8 cellular contexts compared by ENCODE assay signal in genomic region chr6:133241088-133241900, GRCh38. TPM values are rescaled to one million over a fixed set of nuclear protein-coding genes. Genes with fewer than 3 reads are reported as not detected.
A peak's percentile ranks its signal among the peaks of the same experiment; 100 is the strongest.
DNase-seq lines count a peak whose midpoint lies in the region; ATAC-seq, FAIRE-seq and TF ChIP-seq lines count a peak whose summit lies in the region.

TSS of gene EYA4 (plus strand) at chr6:133241357. CDS start at chr6:133274781, 33,424 bp downstream.

- H3K27me3 ChIP-seq in HUES6 (ENCODE audit: control insufficient read depth, insufficient read depth, low read length) (peaks cover 74% of the 10 kb centered on the region), mammary epithelial cell (ENCODE audit: insufficient read depth, low read length) (peaks cover 27% of the 10 kb centered on the region), kidney epithelial cell (ENCODE audit: control insufficient read depth, insufficient read depth, low read length) (peaks cover 28% of the 10 kb centered on the region)

- TF ChIP-seq POLR2A in A549 (IDR thresholded peaks at IDR 0.05; ENCODE audit: low read length) = no peak; the same call in 1 of the 2 replicates

- intact Hi-C loops in mammary epithelial cell (cut with micrococcal nuclease) = no loop called here

- TF ChIP-seq EP300 in A549 (IDR thresholded peaks at IDR 0.05) = no peak

- dilution Hi-C loops in mammary epithelial cell (cut with HindIII; ENCODE audit: low sequenced_read_pairs) = no loop called here

- H3K79me2 ChIP-seq in mammary epithelial cell (ENCODE audit: insufficient read depth, low read length) = no peaks in the 10 kb centered on the region

- H3K9ac ChIP-seq in HUES6 (ENCODE audit: low read length) (peak within 1 kb of the TSS; percentile 4), mammary epithelial cell (ENCODE audit: insufficient read depth, low read length) (no peak within 1 kb of the TSS)

- H3K9me3 ChIP-seq in A549 = no peaks in the 10 kb centered on the region
- no peaks in the 10 kb centered on the region for H3K9me3 ChIP-seq in HUES6 (ENCODE audit: control insufficient read depth, insufficient read depth, low read depth, low read length)
- H3K9me3 ChIP-seq in mammary epithelial cell (replicated peaks; ENCODE audit: insufficient read depth, low read length) = no peaks in the 10 kb centered on the region

- H3K4me1 ChIP-seq in A549 = peaks cover 50% of the 10 kb centered on the region
- H3K4me1 ChIP-seq in HUES6 (ENCODE audit: control insufficient read depth, insufficient read depth, low read length) = peaks cover 15% of the 10 kb centered on the region; the same call in 1 of the 2 replicates
- H3K4me1 ChIP-seq in mammary epithelial cell (ENCODE audit: insufficient read depth, low read length) = no peaks in the 10 kb centered on the region

- H4K20me1 ChIP-seq in mammary epithelial cell (ENCODE audit: insufficient read depth, low read length) = no peaks in the 10 kb centered on the region

- POLR2A ChIA-PET in A549 (lab: Yijun Ruan, JAX) = no interaction called here

- H3K4me2 ChIP-seq in A549 (peak within 1 kb of the TSS; percentile 96), mammary epithelial cell (ENCODE audit: insufficient read depth, low read depth, low read length) (peak within 1 kb of the TSS; percentile 63)

- H3K36me3 ChIP-seq in HUES6 (ENCODE audit: control insufficient read depth, insufficient read depth, low read length) = no peaks in the 10 kb centered on the region
- H3K36me3 ChIP-seq in mammary epithelial cell (ENCODE audit: insufficient read depth, low read length) = no peaks in the 10 kb centered on the region
- no peaks in the 10 kb centered on the region for H3K36me3 ChIP-seq in kidney epithelial cell (ENCODE audit: control insufficient read depth, insufficient read depth, low read length)

- H3K4me3 ChIP-seq in A549 (peak within 1 kb of the TSS; percentile 69), HUES6 (ENCODE audit: low read depth, low read length) (peak within 1 kb of the TSS; percentile 79), mammary epithelial cell (replicated peaks in 1 of 3; ENCODE audit: insufficient read depth in 1 of 3, low read depth in 2 of 3, low read length in 3 of 3) (peak within 1 kb of the TSS in 1 of 3 experiments; percentile 3), kidney epithelial cell (ENCODE audit: low read depth, low read length) (peak within 1 kb of the TSS; percentile 39)

- peak within 1 kb of the TSS; percentile 64 for H2AFZ ChIP-seq in mammary epithelial cell (ENCODE audit: low read depth, low read length)

- DNase-seq in A549 (ENCODE audit: low read depth in 1 of 2, low spot score in 1 of 2) (peak; percentile 41 to 74), mammary epithelial cell (peak; percentile 19), kidney epithelial cell (ENCODE audit: low read depth) (no peak), substantia nigra (lab: John Stamatoyannopoulos, UW) (peak in 17 of 49 donors; percentile 17 to 64 (median 41)), RCC 7860 (ENCODE audit: low spot score) (no peak)

- CTCF ChIA-PET in A549 (lab: Yijun Ruan, JAX) (no interaction called here), mammary epithelial cell (lab: Charles Lee; ENCODE audit: low non-redundant PET) (no interaction called here)

- WGBS in A549 (ENCODE audit: missing lambda C conversion rate) = under 1% methylated on average over 25 of the region's 84 CpGs
- WGBS in mammary epithelial cell (ENCODE audit: low coverage, missing lambda C conversion rate) = under 1% methylated on average over 23 of the region's 84 CpGs

- no TSS peak for BruUV-seq in mammary epithelial cell (replicated peaks; lab: Mats Ljungman, UMichigan)

- TF ChIP-seq RAD21 in A549 (conservative IDR thresholded peaks at IDR 0.05 in 1 of 2, IDR thresholded peaks at IDR 0.05 in 1 of 2) = peak in 1 of 2 experiments; percentile 8; a peak in 1 of 5 replicates

- peak; percentile 76 to 77 for ATAC-seq in A549
- ATAC-seq in HG03025 (IDR thresholded peaks at IDR 0.05; ENCODE audit: low FRiP score, unreplicated experiment) = no peak
- ATAC-seq in GM19035 (IDR thresholded peaks at IDR 0.05; ENCODE audit: unreplicated experiment) = no peak

- H3K27ac ChIP-seq in A549 (peak within 1 kb of the TSS; percentile 94 to 100), HUES6 (ENCODE audit: low read depth, low read length) (no peak within 1 kb of the TSS), mammary epithelial cell (ENCODE audit: insufficient read depth, low read depth, low read length) (no peak within 1 kb of the TSS), substantia nigra (ENCODE audit: low read depth, low read length, poor library complexity, severe bottlenecking) (peak within 1 kb of the TSS; percentile 60)

- in situ Hi-C loops in mammary epithelial cell (cut with MboI; ENCODE audit: low sequenced_read_pairs in 2 of 2) = no loop called here

- no peak for FAIRE-seq in A549 (lab: Jason Lieb, UNC)
- no peak for FAIRE-seq in RCC 7860 (lab: Jason Lieb, UNC)

- TF ChIP-seq CTCF in A549 (IDR thresholded peaks at IDR 0.05) (no peak; the same call in 2 of the 3 replicates), mammary epithelial cell (conservative IDR thresholded peaks at IDR 0.05 in 1 of 2, IDR thresholded peaks at IDR 0.05 in 1 of 2; ENCODE audit: extremely low read depth in 1 of 2, insufficient read depth in 1 of 2, low read depth in 1 of 2, low read length in 2 of 2) (no peak), kidney epithelial cell (IDR thresholded peaks at IDR 0.05; ENCODE audit: insufficient read depth, low read length, poor library complexity, severe bottlenecking) (no peak)

TF ChIP-seq in A549, 52 proteins besides CTCF, POLR2A, EP300 and RAD21:
- TF ChIP-seq POLR2AphosphoS2 (conservative IDR thresholded peaks at IDR 0.05; ENCODE audit: low read length) = no peak
- peak; percentile 79 for TF ChIP-seq MAX (IDR thresholded peaks at IDR 0.05)
- peak; percentile 39 to 50; a peak in 1 of 5 replicates for TF ChIP-seq JUN (IDR thresholded peaks at IDR 0.05)
- peak; percentile 39; the same call in 1 of the 2 replicates for TF ChIP-seq E2F6 (IDR thresholded peaks at IDR 0.05; ENCODE audit: borderline replicate concordance, low read depth)
- TF ChIP-seq CEBPB (IDR thresholded peaks at IDR 0.05) = no peak
- no peak for TF ChIP-seq RARB (CRISPR knock-in tag; IDR thresholded peaks at IDR 0.05)

RNA-seq across cellular contexts. Expression of gene EYA4, which starts in this region (rescaled TPM):
- 28.3 and 30.8 TPM in 2 replicates for polyA plus RNA-seq in A549 (2011; rRNA removed)
- 7.0 and 10.0 TPM in 2 replicates for polyA plus RNA-seq in A549 (2012; cell fraction: cytosol; rRNA removed)
- polyA plus RNA-seq in A549 (2012; cell fraction: nucleus; rRNA removed) = 10.9 and 13.5 TPM in 2 replicates
- polyA plus RNA-seq in A549 (2017; fragmentation: RNase III; extraction: RNeasy Plus Mini Kit Qiagen cat#74134 plus additional on column Dnase treatment) = 10.6 to 14.4 TPM (median 11.3 TPM) in 3 replicates
- polyA minus RNA-seq in A549 (2011; rRNA and poly(A)+ RNA removed) = 52.4 and 58.6 TPM in 2 replicates
- not detected for total RNA-seq in mammary epithelial cell
- not detected for polyA plus RNA-seq in mammary epithelial cell
- not detected for polyA minus RNA-seq in mammary epithelial cell
- total RNA-seq in kidney epithelial cell = 0.58 and 1.8 TPM in 2 replicates

Comparison
In these comparisons a context has a peak if more than half of its experiments do, and no peak if none do; other contexts are left out.
1. Peak in DNase-seq and H3K4me2 ChIP-seq in mammary epithelial cell; RNA of the gene not detected or under 1 TPM.
2. ATAC-seq: peak in A549 (2 of 2); none in HG03025 (single experiment) and GM19035 (single experiment).
3. DNase-seq: peak in A549 (2 of 2); none in kidney epithelial cell (single experiment) and RCC 7860 (single experiment).
4. H3K27ac ChIP-seq: peak in A549 (2 of 2) and substantia nigra (single experiment); none in HUES6 (single experiment) and mammary epithelial cell (single experiment).